ENCODE assay signal across 1 cellular context in genomic region chr11:78050964-78051831, GRCh38.
A peak's percentile ranks its signal among the peaks of the same experiment; 100 is the strongest.
TF ChIP-seq lines count a peak whose summit lies in the region.

No MANE protein-coding gene starts in this region.

TF ChIP-seq in K562, 482 proteins besides CTCF, POLR2A, EP300 and RAD21 (continues in another document):
- no peak for TF ChIP-seq SMARCB1 (IDR thresholded peaks at IDR 0.05; ENCODE audit: insufficient read length, low read depth)
- TF ChIP-seq MED1 (CRISPR knock-in tag; IDR thresholded peaks at IDR 0.05; ENCODE audit: borderline replicate concordance): no peak
- TF ChIP-seq SRSF7 (optimal IDR thresholded peaks at IDR 0.05; ENCODE audit: low read depth, low read length): no peak
- no peak for TF ChIP-seq ZNF274 (IDR thresholded peaks at IDR 0.05; ENCODE audit: borderline replicate concordance, low read depth, low read length)
- no peak for TF ChIP-seq ZBED1 (IDR thresholded peaks at IDR 0.05)
- no peak for TF ChIP-seq ZNF407 (IDR thresholded peaks at IDR 0.05; ENCODE audit: low read depth)
- no peak for TF ChIP-seq SETDB1 (IDR thresholded peaks at IDR 0.05; ENCODE audit: low read length)
- TF ChIP-seq NR4A1 (CRISPR knock-in tag; IDR thresholded peaks at IDR 0.05): no peak; the same call in 1 of the 2 replicates
- peak; percentile 86; the same call in 1 of the 2 replicates for TF ChIP-seq NR4A1 (tag; IDR thresholded peaks at IDR 0.05)
- TF ChIP-seq MCM7 (IDR thresholded peaks at IDR 0.05): no peak
- TF ChIP-seq BCLAF1 (IDR thresholded peaks at IDR 0.05; ENCODE audit: borderline replicate concordance in 1 of 2, control insufficient read depth in 1 of 2, low read depth in 2 of 2, low read length in 1 of 2): no peak
- TF ChIP-seq HOMEZ (CRISPR knock-in tag; IDR thresholded peaks at IDR 0.05): no peak
- no peak for TF ChIP-seq RBM22 (IDR thresholded peaks at IDR 0.05; ENCODE audit: low read depth, low read length, poor library complexity, severe bottlenecking)
- peak; percentile 73 to 80 for TF ChIP-seq FOXK2 (conservative IDR thresholded peaks at IDR 0.05 in 1 of 2, IDR thresholded peaks at IDR 0.05 in 1 of 2; ENCODE audit: low read depth in 2 of 2)
- peak; percentile 22; the same call in 1 of the 2 replicates for TF ChIP-seq ZNF644 (tag; IDR thresholded peaks at IDR 0.05; ENCODE audit: low read depth)
- peak; percentile 70; the same call in 1 of the 2 replicates for TF ChIP-seq MECOM (CRISPR knock-in tag; IDR thresholded peaks at IDR 0.05)
- TF ChIP-seq MIER1 (IDR thresholded peaks at IDR 0.05; ENCODE audit: low read depth): no peak
- no peak for TF ChIP-seq NFYB (IDR thresholded peaks at IDR 0.05; ENCODE audit: extremely low read depth, insufficient read length)
- TF ChIP-seq HDAC6 (IDR thresholded peaks at IDR 0.05; ENCODE audit: low read depth, low read length): no peak
- TF ChIP-seq ZNF124 (CRISPR knock-in tag; IDR thresholded peaks at IDR 0.05): no peak
- TF ChIP-seq BRF2 (IDR thresholded peaks at IDR 0.05; ENCODE audit: borderline replicate concordance, insufficient read depth, insufficient read length): no peak
- TF ChIP-seq TAF1 (IDR thresholded peaks at IDR 0.05; ENCODE audit: control insufficient read depth, extremely low read depth, insufficient read depth, low read length, severe bottlenecking): peak; percentile 37
- no peak for TF ChIP-seq TARDBP (IDR thresholded peaks at IDR 0.05)
- no peak for TF ChIP-seq ELK1 (CRISPR knock-in tag; IDR thresholded peaks at IDR 0.05)
- no peak for TF ChIP-seq ZBTB34 (CRISPR knock-in tag; IDR thresholded peaks at IDR 0.05)
- TF ChIP-seq FIP1L1 (IDR thresholded peaks at IDR 0.05; ENCODE audit: low read depth, low read length, poor library complexity, severe bottlenecking): no peak
- TF ChIP-seq ZNF232 (CRISPR knock-in tag; IDR thresholded peaks at IDR 0.05): no peak
- TF ChIP-seq MYNN (IDR thresholded peaks at IDR 0.05): no peak
- TF ChIP-seq MYNN (CRISPR knock-in tag; IDR thresholded peaks at IDR 0.05): no peak
- TF ChIP-seq GATAD2A (IDR thresholded peaks at IDR 0.05): 0 out of 2 replicates have a peak, but pooled peaks have one; percentile 11
- no peak for TF ChIP-seq KAT8 (IDR thresholded peaks at IDR 0.05; ENCODE audit: low read depth)
- TF ChIP-seq SNRNP70 (optimal IDR thresholded peaks at IDR 0.05; ENCODE audit: low read depth, low read length): no peak
- peak; percentile 82; the same call in 1 of the 2 replicates for TF ChIP-seq ZNF583 (CRISPR knock-in tag; IDR thresholded peaks at IDR 0.05)
- TF ChIP-seq ZNF518B (CRISPR knock-in tag; IDR thresholded peaks at IDR 0.05): no peak
- no peak for TF ChIP-seq RB1 (IDR thresholded peaks at IDR 0.05; ENCODE audit: low read depth)
- no peak for TF ChIP-seq THRA (IDR thresholded peaks at IDR 0.05)
- TF ChIP-seq RCOR1 (IDR thresholded peaks at IDR 0.05; ENCODE audit: borderline replicate concordance in 1 of 2, low read depth in 2 of 2, low read length in 2 of 2): peak in 1 of 2 experiments; percentile 51; a peak in 2 of 4 replicates
- no peak for TF ChIP-seq JUNB (CRISPR knock-in tag; conservative IDR thresholded peaks at IDR 0.05)
- no peak for TF ChIP-seq PTBP1 (IDR thresholded peaks at IDR 0.05; ENCODE audit: low read depth, low read length)
- TF ChIP-seq ZNF121 (CRISPR knock-in tag; conservative IDR thresholded peaks at IDR 0.05): no peak
- TF ChIP-seq TOE1 (IDR thresholded peaks at IDR 0.05; ENCODE audit: borderline replicate concordance): 0 out of 2 replicates have a peak, but pooled peaks have one; percentile 19
- TF ChIP-seq TOE1 (CRISPR knock-in tag; IDR thresholded peaks at IDR 0.05; ENCODE audit: borderline replicate concordance, low read depth): no peak
- TF ChIP-seq TAF7 (tag; IDR thresholded peaks at IDR 0.05): no peak
